In the genomic region with DNA sequence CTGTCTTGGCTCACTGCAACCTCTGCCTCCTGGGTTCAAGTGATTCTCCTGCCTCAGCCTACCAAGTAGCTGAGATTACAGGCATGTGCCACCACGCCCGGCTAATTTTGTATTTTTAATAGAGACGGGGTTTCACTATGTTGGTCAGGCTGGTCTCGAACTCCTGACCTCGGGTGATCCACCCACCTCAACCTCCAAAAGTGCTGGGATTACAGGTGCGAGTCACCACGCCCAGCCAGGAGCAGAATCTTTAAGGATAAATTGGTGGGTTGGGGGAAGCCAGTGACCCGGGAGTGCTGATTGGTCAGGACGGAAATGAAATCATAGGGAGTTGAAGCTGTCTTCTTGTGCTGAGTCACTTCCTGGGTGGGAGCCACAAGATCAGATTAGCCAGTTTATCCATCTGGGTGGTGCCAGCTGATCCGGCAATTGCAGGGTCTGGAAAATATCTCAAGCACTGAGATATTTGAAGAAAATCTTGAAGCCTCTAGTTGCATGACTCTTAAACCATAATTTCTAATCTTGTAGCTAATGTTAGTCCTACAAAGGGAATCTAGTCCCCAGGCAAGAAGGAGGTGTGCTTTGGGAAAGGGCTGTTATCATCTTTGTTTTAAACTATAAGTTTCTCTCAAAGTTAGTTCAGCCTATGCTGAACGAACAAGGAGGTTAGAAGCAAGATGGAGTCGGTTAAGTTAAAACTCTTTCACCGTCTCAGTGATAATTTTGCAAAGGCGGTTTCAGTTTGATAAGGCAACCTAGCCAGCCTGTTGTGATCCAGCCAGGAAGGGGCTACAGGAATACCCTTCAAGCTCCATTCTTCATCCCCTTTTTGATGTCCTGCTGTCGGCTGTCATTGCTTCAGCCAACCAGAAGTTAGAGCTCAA, we compare ENCODE assay signal across 8 cellular contexts. TPM values are rescaled to one million over a fixed set of nuclear protein-coding genes. Genes with fewer than 3 reads are reported as not detected.
DNase-seq lines count a peak whose midpoint lies in the region; FAIRE-seq and TF ChIP-seq lines count a peak whose summit lies in the region.
"Not testable (repeated sequence)": the region's sequence is repeated elsewhere in the genome, so short reads cannot be mapped to it uniquely, and the experiment has no call there.

No MANE protein-coding gene starts in this region.

- FAIRE-seq in urothelium cell line (lab: Jason Lieb, UNC) = peak; percentile 37

- not testable (repeated sequence) for H3K36me3 ChIP-seq in right atrium auricular region

- H3K4me3 ChIP-seq in dorsolateral prefrontal cortex; right atrium auricular region; retinal pigment epithelial cell (ENCODE audit: low read length): not testable (repeated sequence)

- intact Hi-C loops in dorsolateral prefrontal cortex (cut with DNase I) = not testable (repeated sequence)

- DNase-seq in EH (ENCODE audit: low read depth) = peak; percentile 82
- DNase-seq in M059J (ENCODE audit: low read depth) = peak; percentile 87
- peak in 4 of 5 experiments; percentile 13 to 78 (median 24) for DNase-seq in T-helper 2 cell
- DNase-seq in activated effector memory CD4-positive, alpha-beta T cell treated with anti-CD3 and anti-CD28 coated beads, Interleukin-2, amount 50 U/mL, for 16 hours = peak; percentile 78
- DNase-seq in dorsolateral prefrontal cortex; right atrium auricular region (ENCODE audit: low spot score): not testable (repeated sequence)
- peak; percentile 74 for DNase-seq in retinal pigment epithelial cell (ENCODE audit: low read depth)
- DNase-seq in urothelium cell line (ENCODE audit: low spot score) = peak; percentile 25

- TF ChIP-seq CTCF in dorsolateral prefrontal cortex (IDR thresholded peaks at IDR 0.05 in 54 of 56, conservative IDR thresholded peaks at IDR 0.05 in 2 of 56; ENCODE audit: low read depth in 1 of 56, partially characterized antibody in 56 of 56); right atrium auricular region (IDR thresholded peaks at IDR 0.05); retinal pigment epithelial cell (conservative IDR thresholded peaks at IDR 0.05; ENCODE audit: low read depth, low read length): not testable (repeated sequence)

- not testable (repeated sequence) for H3K27me3 ChIP-seq in dorsolateral prefrontal cortex, right atrium auricular region

- peak overlapping the region in 39 of 59 donors; percentile 40 to 97 (median 85) for H3K27ac ChIP-seq in dorsolateral prefrontal cortex
- H3K27ac ChIP-seq in right atrium auricular region = peak overlapping the region; percentile 79 to 95

- peaks cover 0 to 16% of the 10 kb centered on the region in 2 donors for H3K9me3 ChIP-seq in right atrium auricular region

- peaks cover 0 to 31% of the 10 kb centered on the region in 2 donors for H3K4me1 ChIP-seq in right atrium auricular region

RNA-seq across cellular contexts. Expression of a gene that starts 5.0 kb away (rescaled TPM):
- 13.9 and 26.5 TPM in 2 replicates for total RNA-seq in M059J (2014; rRNA removed; shearing (Covaris generic))
- total RNA-seq in dorsolateral prefrontal cortex = 10 to 100 TPM; 29.1 to 65.1 (median 46.0) TPM
- 10 to 100 TPM; 10.4 to 17.8 TPM for total RNA-seq in right atrium auricular region
